1 cellular context compared by ENCODE assay signal in the genomic region with DNA sequence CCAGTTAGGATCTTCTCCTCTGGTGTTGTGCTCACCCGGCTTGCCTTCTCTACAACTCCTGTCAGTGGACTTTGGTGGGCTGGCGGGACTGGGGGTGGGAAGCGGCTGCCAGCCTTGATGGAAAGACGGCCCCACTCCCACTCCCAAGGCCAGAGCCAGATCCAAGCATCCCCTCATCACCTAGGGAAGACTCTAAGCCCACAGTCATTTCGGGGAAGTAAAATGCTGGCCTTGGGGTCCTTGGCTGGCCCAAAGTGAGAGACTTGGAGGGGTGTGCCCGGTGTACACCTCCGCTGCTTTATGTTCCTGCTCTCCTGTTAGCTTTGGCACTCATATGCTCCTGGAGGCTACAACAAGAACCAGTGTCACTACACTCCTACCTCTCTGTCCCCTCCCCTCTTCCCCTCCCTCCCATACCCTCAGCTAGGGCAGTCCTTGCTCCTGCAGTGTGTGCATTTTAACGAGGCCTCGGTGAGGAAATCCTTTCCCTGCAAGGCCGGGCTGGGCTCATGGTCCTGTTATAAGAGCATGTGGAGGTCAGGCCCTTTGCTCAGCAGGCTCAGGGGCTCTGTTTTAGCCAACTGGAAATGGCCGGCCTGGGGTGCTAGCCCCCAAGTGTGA.
TF ChIP-seq lines count a peak whose summit lies in the region.

No MANE protein-coding gene starts in this region.

TF ChIP-seq in HepG2, 621 proteins besides CTCF, POLR2A, EP300 and RAD21:
- TF ChIP-seq, protein P1, sequence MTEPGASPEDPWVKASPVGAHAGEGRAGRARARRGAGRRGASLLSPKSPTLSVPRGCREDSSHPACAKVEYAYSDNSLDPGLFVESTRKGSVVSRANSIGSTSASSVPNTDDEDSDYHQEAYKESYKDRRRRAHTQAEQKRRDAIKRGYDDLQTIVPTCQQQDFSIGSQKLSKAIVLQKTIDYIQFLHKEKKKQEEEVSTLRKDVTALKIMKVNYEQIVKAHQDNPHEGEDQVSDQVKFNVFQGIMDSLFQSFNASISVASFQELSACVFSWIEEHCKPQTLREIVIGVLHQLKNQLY (CRISPR knock-in tag; IDR thresholded peaks at IDR 0.05) = no peak
- TF ChIP-seq ZNF17 (CRISPR knock-in tag; IDR thresholded peaks at IDR 0.05) = no peak
- TF ChIP-seq, protein P2, sequence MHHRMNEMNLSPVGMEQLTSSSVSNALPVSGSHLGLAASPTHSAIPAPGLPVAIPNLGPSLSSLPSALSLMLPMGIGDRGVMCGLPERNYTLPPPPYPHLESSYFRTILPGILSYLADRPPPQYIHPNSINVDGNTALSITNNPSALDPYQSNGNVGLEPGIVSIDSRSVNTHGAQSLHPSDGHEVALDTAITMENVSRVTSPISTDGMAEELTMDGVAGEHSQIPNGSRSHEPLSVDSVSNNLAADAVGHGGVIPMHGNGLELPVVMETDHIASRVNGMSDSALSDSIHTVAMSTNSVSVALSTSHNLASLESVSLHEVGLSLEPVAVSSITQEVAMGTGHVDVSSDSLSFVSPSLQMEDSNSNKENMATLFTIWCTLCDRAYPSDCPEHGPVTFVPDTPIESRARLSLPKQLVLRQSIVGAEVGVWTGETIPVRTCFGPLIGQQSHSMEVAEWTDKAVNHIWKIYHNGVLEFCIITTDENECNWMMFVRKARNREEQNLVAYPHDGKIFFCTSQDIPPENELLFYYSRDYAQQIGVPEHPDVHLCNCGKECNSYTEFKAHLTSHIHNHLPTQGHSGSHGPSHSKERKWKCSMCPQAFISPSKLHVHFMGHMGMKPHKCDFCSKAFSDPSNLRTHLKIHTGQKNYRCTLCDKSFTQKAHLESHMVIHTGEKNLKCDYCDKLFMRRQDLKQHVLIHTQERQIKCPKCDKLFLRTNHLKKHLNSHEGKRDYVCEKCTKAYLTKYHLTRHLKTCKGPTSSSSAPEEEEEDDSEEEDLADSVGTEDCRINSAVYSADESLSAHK (CRISPR knock-in tag; IDR thresholded peaks at IDR 0.05; ENCODE audit: borderline replicate concordance) = no peak
- no peak for TF ChIP-seq NCOA5 (CRISPR knock-in tag; IDR thresholded peaks at IDR 0.05)
- TF ChIP-seq SOX5 (CRISPR knock-in tag; IDR thresholded peaks at IDR 0.05; ENCODE audit: borderline replicate concordance) = no peak
- no peak for TF ChIP-seq MTA1 (CRISPR knock-in tag; IDR thresholded peaks at IDR 0.05; ENCODE audit: borderline replicate concordance)
- TF ChIP-seq HNF4G (IDR thresholded peaks at IDR 0.05; ENCODE audit: borderline replicate concordance, low read depth, low read length) = no peak
- TF ChIP-seq HNF4G (CRISPR knock-in tag; IDR thresholded peaks at IDR 0.05; ENCODE audit: borderline replicate concordance, low read depth) = no peak
- no peak for TF ChIP-seq ZNF383 (CRISPR knock-in tag; IDR thresholded peaks at IDR 0.05; ENCODE audit: borderline replicate concordance)
- no peak for TF ChIP-seq MTF1 (CRISPR knock-in tag; IDR thresholded peaks at IDR 0.05)
- no peak for TF ChIP-seq ZFP36 (IDR thresholded peaks at IDR 0.05; ENCODE audit: borderline replicate concordance, low read depth, low read length, partially characterized antibody)
- TF ChIP-seq ZNF317 (CRISPR knock-in tag; IDR thresholded peaks at IDR 0.05) = no peak
- TF ChIP-seq HNRNPL (IDR thresholded peaks at IDR 0.05; ENCODE audit: low read depth, low read length) = no peak
- TF ChIP-seq, protein P3, sequence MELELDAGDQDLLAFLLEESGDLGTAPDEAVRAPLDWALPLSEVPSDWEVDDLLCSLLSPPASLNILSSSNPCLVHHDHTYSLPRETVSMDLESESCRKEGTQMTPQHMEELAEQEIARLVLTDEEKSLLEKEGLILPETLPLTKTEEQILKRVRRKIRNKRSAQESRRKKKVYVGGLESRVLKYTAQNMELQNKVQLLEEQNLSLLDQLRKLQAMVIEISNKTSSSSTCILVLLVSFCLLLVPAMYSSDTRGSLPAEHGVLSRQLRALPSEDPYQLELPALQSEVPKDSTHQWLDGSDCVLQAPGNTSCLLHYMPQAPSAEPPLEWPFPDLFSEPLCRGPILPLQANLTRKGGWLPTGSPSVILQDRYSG (CRISPR knock-in tag; IDR thresholded peaks at IDR 0.05) = no peak
- TF ChIP-seq ZNF792 (CRISPR knock-in tag; IDR thresholded peaks at IDR 0.05) = no peak
- TF ChIP-seq RBAK (CRISPR knock-in tag; IDR thresholded peaks at IDR 0.05) = no peak
- no peak for TF ChIP-seq SMYD3 (CRISPR knock-in tag; IDR thresholded peaks at IDR 0.05)
